Comparison of ENCODE assay signal across 27 cellular contexts in the genomic region with DNA sequence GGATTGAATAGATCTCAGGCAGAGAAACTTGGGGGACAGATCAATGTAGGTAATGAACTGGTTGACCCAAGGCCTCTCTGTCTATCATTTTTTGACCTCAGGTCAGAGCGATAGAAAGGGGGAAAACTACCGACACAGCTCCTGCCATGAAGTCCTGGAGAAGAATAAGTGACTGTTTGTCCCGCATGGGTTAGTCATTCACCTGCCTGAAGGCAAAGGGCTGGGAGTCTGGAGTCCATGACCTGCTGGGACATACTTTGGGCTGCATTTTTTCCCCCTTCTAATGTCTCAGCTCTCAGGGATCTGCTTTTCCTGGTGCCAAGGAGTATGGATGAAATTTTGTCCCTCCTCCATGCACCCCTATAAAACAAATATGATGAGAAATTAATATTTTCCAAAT. TPM values are rescaled to one million over a fixed set of nuclear protein-coding genes. Genes with fewer than 3 reads are reported as not detected.
DNase-seq lines count a peak whose midpoint lies in the region; ATAC-seq, FAIRE-seq and TF ChIP-seq lines count a peak whose summit lies in the region.
"Had no signal": no experiment of that assay in that cellular context is flagged by ENCODE, and none has a peak within 500 bp of the region (broad histone marks: within the 10 kb centered on the region; RNA-seq: fewer than 3 reads in every experiment).

No MANE protein-coding gene starts in this region.

- no peak for FAIRE-seq in RCC 7860 (lab: Jason Lieb, UNC)
- FAIRE-seq: endometrium, frontal cortex had no signal

- POLR2A ChIA-PET in WTC11 (lab: Charles Lee), result no interaction called here

- ATAC-seq in WTC11 (no peak), GM18498 (IDR thresholded peaks at IDR 0.05; ENCODE audit: unreplicated experiment) (no peak)
- ATAC-seq: left cardiac atrium; stimulated activated effector memory CD8-positive, alpha-beta T cell treated with anti-CD3 and anti-CD28 coated beads, Interleukin-12 subunit alpha, Interleukin-12 subunit beta, amount 100 ng/mL, for 72 hours had no signal

- H2AFZ ChIP-seq in KMS-11 (ENCODE audit: low read depth), result 0 out of 2 replicates have a peak overlapping the region, but pooled peaks have one; percentile 47

- no peaks in the 10 kb centered on the region; the same call in 1 of the 2 replicates for H3K79me2 ChIP-seq in KMS-11 (ENCODE audit: insufficient read depth, low read depth)

- no peaks in the 10 kb centered on the region for H3K27me3 ChIP-seq in KMS-11 (ENCODE audit: insufficient read depth, low read depth)

- no peak overlapping the region for H3K9ac ChIP-seq in KMS-11
- H3K9ac ChIP-seq: BLaER1 had no signal

- no peaks in the 10 kb centered on the region for H3K27me3 Mint-ChIP-seq in WTC11 (ENCODE audit: low read depth)

- CTCF ChIA-PET in WTC11 (lab: Charles Lee), result interaction anchor here (1.2 to 3.7 kb wide), 4 partner anchors 81 to 146 kb away, joined by 6 to 28 read pairs (median 16); no protein-coding TSS in a partner anchor

- no peak overlapping the region for H3K4me3 ChIP-seq in KMS-11 (IDR thresholded peaks at IDR 0.05; ENCODE audit: insufficient read depth, low read depth, low read length)
- H3K4me3 ChIP-seq: BLaER1, prostate gland, upper lobe of left lung had no signal

- peak overlapping the region; percentile 12; the same call in 1 of the 2 replicates for H3K27ac Mint-ChIP-seq in WTC11
- H3K27ac Mint-ChIP-seq: activated CD4-positive, alpha-beta memory T cell treated with anti-CD3 and anti-CD28 coated beads for 36 hours; activated T-helper 1 cell treated with anti-CD3 and anti-CD28 coated beads, Interleukin-12 subunit alpha, Interleukin-12 subunit beta, Interleukin-2, Interleukin-4 antibody, amounts not matched to agents 30 ng/mL and 10 ng/mL and 1 ng/mL, durations not matched to agents 14 hours and 24 hours and 36 hours; dendritic cell treated with granulocyte-macrophage colony-stimulating factor and Interleukin-4, amounts not matched to agents 40 ng/mL and 50 ng/mL, for 4 days; stimulated activated effector memory CD8-positive, alpha-beta T cell treated with anti-CD3 and anti-CD28 coated beads, Interleukin-12 subunit alpha, Interleukin-12 subunit beta, amount 100 ng/mL, for 72 hours had no signal

- no peaks in the 10 kb centered on the region for H3K36me3 ChIP-seq in KMS-11 (ENCODE audit: insufficient read depth)
- H3K36me3 ChIP-seq: BLaER1, prostate gland, upper lobe of left lung had no signal

- H3K36me3 Mint-ChIP-seq in WTC11, result no peaks in the 10 kb centered on the region
- H3K36me3 Mint-ChIP-seq: activated CD4-positive, alpha-beta memory T cell treated with anti-CD3 and anti-CD28 coated beads for 36 hours; stimulated activated effector memory CD8-positive, alpha-beta T cell treated with anti-CD3 and anti-CD28 coated beads, Interleukin-12 subunit alpha, Interleukin-12 subunit beta, amount 100 ng/mL, for 72 hours had no signal

- no peak overlapping the region for H3K27ac ChIP-seq in KMS-11
- H3K27ac ChIP-seq: BLaER1, prostate gland, upper lobe of left lung had no signal

- H3K4me2 ChIP-seq in KMS-11, result no peak overlapping the region

- peaks cover 42% of the 10 kb centered on the region for H3K4me1 ChIP-seq in KMS-11 (ENCODE audit: low read depth, poor library complexity, severe bottlenecking)
- H3K4me1 ChIP-seq: prostate gland had no signal

- H3K9me3 Mint-ChIP-seq in WTC11, result no peaks in the 10 kb centered on the region
- H3K9me3 Mint-ChIP-seq: activated CD4-positive, alpha-beta memory T cell treated with anti-CD3 and anti-CD28 coated beads for 36 hours; activated T-helper 1 cell treated with anti-CD3 and anti-CD28 coated beads, Interleukin-12 subunit alpha, Interleukin-12 subunit beta, Interleukin-2, Interleukin-4 antibody, amounts not matched to agents 30 ng/mL and 10 ng/mL and 1 ng/mL, durations not matched to agents 14 hours and 24 hours and 36 hours; central memory CD8-positive, alpha-beta T cell; dendritic cell treated with granulocyte-macrophage colony-stimulating factor and Interleukin-4, amounts not matched to agents 40 ng/mL and 50 ng/mL, for 4 days; stimulated activated effector memory CD8-positive, alpha-beta T cell treated with anti-CD3 and anti-CD28 coated beads, Interleukin-12 subunit alpha, Interleukin-12 subunit beta, amount 100 ng/mL, for 72 hours had no signal

- DNase-seq in WTC11 (ENCODE audit: low spot score) (no peak), kidney tubule cell (ENCODE audit: low spot score) (peak; percentile 60), renal cortical epithelial cell (ENCODE audit: low read depth) (peak; percentile 71), RCC 7860 (ENCODE audit: low spot score) (no peak), NCI-H1694 treated with DMSO at 0.1 percent for 48 hours (lab: John Stamatoyannopoulos, UW) (no peak)
- DNase-seq: activated CD4-positive, alpha-beta memory T cell treated with anti-CD3 and anti-CD28 coated beads for 36 hours; activated CD4-positive, CD25-positive, alpha-beta regulatory T cell treated with anti-CD3 and anti-CD28 coated beads, Interleukin-2, amount 50 U/mL, for 72 hours; activated naive CD4-positive, alpha-beta T cell treated with Interleukin-2 at 50 U/mL for 16 hours; GF-D8; IMR-90; left cardiac atrium; NCI-H1105; NCI-H187 treated with DMSO at 0.1 percent for 48 hours; NCI-H2171; NCI-H510A; T-helper 2 cell; upper lobe of left lung had no signal

- no peak overlapping the region for H3K4me3 Mint-ChIP-seq in WTC11
- H3K4me3 Mint-ChIP-seq: activated CD4-positive, alpha-beta memory T cell treated with anti-CD3 and anti-CD28 coated beads for 36 hours; dendritic cell treated with granulocyte-macrophage colony-stimulating factor and Interleukin-4, amounts not matched to agents 40 ng/mL and 50 ng/mL, for 4 days had no signal

- no peaks in the 10 kb centered on the region for H4K20me1 ChIP-seq in KMS-11 (ENCODE audit: insufficient read depth)

- H3K4me1 Mint-ChIP-seq in WTC11, result peaks cover 40% of the 10 kb centered on the region
- H3K4me1 Mint-ChIP-seq: central memory CD8-positive, alpha-beta T cell had no signal

- TF ChIP-seq CTCF in KMS-11 (conservative IDR thresholded peaks at IDR 0.05; ENCODE audit: low read depth, low read length) (no peak), WTC11 (IDR thresholded peaks at IDR 0.05) (no peak)

TF ChIP-seq in WTC11, 78 proteins besides CTCF, POLR2A, EP300 and RAD21 (continues in another document):
- TF ChIP-seq ATF2 (CRISPR knock-in tag; IDR thresholded peaks at IDR 0.05; ENCODE audit: borderline replicate concordance, low read depth) (no peak), EMX1 (CRISPR knock-in tag; IDR thresholded peaks at IDR 0.05) (no peak), CBFB (CRISPR knock-in tag; IDR thresholded peaks at IDR 0.05; ENCODE audit: low read depth) (no peak), GRHL2 (CRISPR knock-in tag; IDR thresholded peaks at IDR 0.05; ENCODE audit: insufficient replicate concordance, severe bottlenecking) (no peak), HMGA2 (CRISPR knock-in tag; IDR thresholded peaks at IDR 0.05) (no peak), HMGXB4 (CRISPR knock-in tag; IDR thresholded peaks at IDR 0.05) (no peak), NR1H2 (CRISPR knock-in tag; IDR thresholded peaks at IDR 0.05) (no peak)

RNA-seq across cellular contexts. Expression of gene ROR1, which starts 1.6 kb away (rescaled TPM):
- 54.6 to 56.3 TPM (median 55.2 TPM) in 3 replicates for total RNA-seq in WTC11 (2021)
- total RNA-seq in renal cortical epithelial cell, result 16.5 and 17.2 TPM in 2 replicates
- total RNA-seq: activated T-helper 1 cell treated with anti-CD3 and anti-CD28 coated beads, Interleukin-12 subunit alpha, Interleukin-12 subunit beta, Interleukin-2, Interleukin-4 antibody, amounts not matched to agents 30 ng/mL and 10 ng/mL and 1 ng/mL, durations not matched to agents 14 hours and 24 hours and 36 hours had no signal

Comparison
In these comparisons a context has a peak if more than half of its experiments do, and no peak if none do; other contexts are left out.
1. DNase-seq: peak in kidney tubule cell (single experiment) and renal cortical epithelial cell (single experiment); none in WTC11 (single experiment), RCC 7860 (single experiment) and NCI-H1694 treated with DMSO at 0.1 percent for 48 hours (single experiment).